In genomic region chr5:126877569-126877968, GRCh38 we compare ENCODE assay signal across 23 cellular contexts.
"Had no signal": no experiment of that assay in that cellular context is flagged by ENCODE, and none has a peak within 500 bp of the region (broad histone marks: within the 10 kb centered on the region; RNA-seq: fewer than 3 reads in every experiment).

No MANE protein-coding gene starts in this region.

- H3K4me3 ChIP-seq: K562, SJCRH30, SK-N-MC had no signal

- DNase-seq: activated CD4-positive, alpha-beta T cell treated with anti-CD3 and anti-CD28 coated beads for 36 hours; activated CD4-positive, alpha-beta T cell treated with anti-CD3 and anti-CD28 coated beads, Interleukin-2, amount 10 ng/mL, durations not matched to agents 7 days and 5 days; activated CD4-positive, alpha-beta T cell treated with anti-CD3 and anti-CD28 coated beads, Interleukin-2, amount 50 U/mL, for 48 hours; activated CD8-positive, alpha-beta T cell treated with anti-CD3 and anti-CD28 coated beads, Interleukin-2, amount 10 ng/mL, durations not matched to agents 7 days and 5 days; activated naive CD4-positive, alpha-beta T cell; activated naive CD4-positive, alpha-beta T cell treated with anti-CD3 and anti-CD28 coated beads, Interleukin-2, amount 50 U/mL, for 16 hours; activated naive CD8-positive, alpha-beta T cell treated with anti-CD3 and anti-CD28 coated beads for 36 hours; activated T-cell treated with anti-CD3 and anti-CD28 coated beads, Interleukin-2, amount 50 U/mL, for 4 hours; amniotic stem cell; aorta; NCI-H1436 treated with DMSO at 0.1 percent for 48 hours; NCI-H1694 treated with DMSO at 0.1 percent for 48 hours; NCI-H2029; NCI-H345; NCI-H524 treated with DMSO at 0.1 percent for 48 hours; SHP77; SJCRH30; T1000 had no signal

- H3K27ac ChIP-seq: SJCRH30, SK-N-MC had no signal

- H3K4me1 ChIP-seq: SJCRH30 had no signal

- H3K27me3 ChIP-seq: SJCRH30 had no signal

- ATAC-seq: activated CD4-positive, alpha-beta T cell treated with anti-CD3 and anti-CD28 coated beads for 36 hours; activated CD4-positive, CD25-positive, alpha-beta regulatory T cell treated with anti-CD3 and anti-CD28 coated beads, Interleukin-2, amount 50 U/mL, for 24 hours; activated CD8-positive, alpha-beta T cell treated with anti-CD3 and anti-CD28 coated beads, Interleukin-2, amount 10 ng/mL, durations not matched to agents 7 days and 5 days; activated T-cell treated with anti-CD3 and anti-CD28 coated beads, Interleukin-2, amount 50 U/mL, for 4 hours; K562; Panc1; WTC11 had no signal

- H3K9me3 ChIP-seq: SJCRH30 had no signal
